1 cellular context compared by ENCODE assay signal in genomic region chr16:30775381-30776099, GRCh38.
A peak's percentile ranks its signal among the peaks of the same experiment; 100 is the strongest.
TF ChIP-seq lines count a peak whose summit lies in the region.

No MANE protein-coding gene starts in this region.

TF ChIP-seq in HepG2, 621 proteins besides CTCF, POLR2A, EP300 and RAD21 (continued from another document and continues in another):
- peak; percentile 92 for TF ChIP-seq SNAPC2 (CRISPR knock-in tag; IDR thresholded peaks at IDR 0.05)
- TF ChIP-seq SKI (IDR thresholded peaks at IDR 0.05; ENCODE audit: partially characterized antibody): no peak
- TF ChIP-seq MTF2 (CRISPR knock-in tag; IDR thresholded peaks at IDR 0.05; ENCODE audit: borderline replicate concordance): peak; percentile 95
- TF ChIP-seq ZNF879 (CRISPR knock-in tag; IDR thresholded peaks at IDR 0.05): peak; percentile 86; the same call in 1 of the 2 replicates
- peak; percentile 89 for TF ChIP-seq HOXA3 (CRISPR knock-in tag; IDR thresholded peaks at IDR 0.05)
- TF ChIP-seq ZBTB42 (CRISPR knock-in tag; IDR thresholded peaks at IDR 0.05): peak; percentile 83; the same call in 1 of the 2 replicates
- peak; percentile 83; the same call in 1 of the 2 replicates for TF ChIP-seq ZNF619 (CRISPR knock-in tag; IDR thresholded peaks at IDR 0.05)
- peak; percentile 66 for TF ChIP-seq ZNF331 (CRISPR knock-in tag; IDR thresholded peaks at IDR 0.05)
- no peak for TF ChIP-seq SNRNP70 (IDR thresholded peaks at IDR 0.05; ENCODE audit: low read depth, low read length)
- no peak for TF ChIP-seq ZNF737 (CRISPR knock-in tag; IDR thresholded peaks at IDR 0.05; ENCODE audit: borderline replicate concordance)
- TF ChIP-seq TARDBP (CRISPR knock-in tag; IDR thresholded peaks at IDR 0.05): peak; percentile 90
- TF ChIP-seq HNRNPL (IDR thresholded peaks at IDR 0.05; ENCODE audit: low read depth, low read length): 0 out of 2 replicates have a peak, but pooled peaks have one; percentile 28
- TF ChIP-seq SRY (CRISPR knock-in tag; IDR thresholded peaks at IDR 0.05): peak; percentile 98
- peak; percentile 80; the same call in 1 of the 2 replicates for TF ChIP-seq ZNF782 (CRISPR knock-in tag; IDR thresholded peaks at IDR 0.05; ENCODE audit: borderline replicate concordance)
- TF ChIP-seq ZNF335 (CRISPR knock-in tag; IDR thresholded peaks at IDR 0.05): peak; percentile 20; the same call in 1 of the 2 replicates
- 0 out of 2 replicates have a peak, but pooled peaks have one; percentile 26 for TF ChIP-seq JUND (CRISPR knock-in tag; IDR thresholded peaks at IDR 0.05)
- TF ChIP-seq ZKSCAN1 (IDR thresholded peaks at IDR 0.05; ENCODE audit: low read length): no peak
- peak; percentile 59 for TF ChIP-seq YEATS2 (CRISPR knock-in tag; IDR thresholded peaks at IDR 0.05; ENCODE audit: borderline replicate concordance)
- TF ChIP-seq CENPX (CRISPR knock-in tag; IDR thresholded peaks at IDR 0.05): no peak
- peak; percentile 25; the same call in 1 of the 2 replicates for TF ChIP-seq SOX5 (CRISPR knock-in tag; IDR thresholded peaks at IDR 0.05; ENCODE audit: borderline replicate concordance)
- TF ChIP-seq ZNF883 (CRISPR knock-in tag; IDR thresholded peaks at IDR 0.05; ENCODE audit: not compliant biosample characterization): peak; percentile 98
- no peak for TF ChIP-seq LCORL (IDR thresholded peaks at IDR 0.05)
- peak; percentile 97 for TF ChIP-seq LCORL (CRISPR knock-in tag; IDR thresholded peaks at IDR 0.05)
- no peak for TF ChIP-seq ZNF432 (CRISPR knock-in tag; IDR thresholded peaks at IDR 0.05; ENCODE audit: borderline replicate concordance)
- peak; percentile 97 for TF ChIP-seq ZNF326 (CRISPR knock-in tag; IDR thresholded peaks at IDR 0.05; ENCODE audit: borderline replicate concordance)
- TF ChIP-seq PHF8 (CRISPR knock-in tag; IDR thresholded peaks at IDR 0.05): peak; percentile 87
- 0 out of 2 replicates have a peak, but pooled peaks have one; percentile 22 for TF ChIP-seq GZF1 (CRISPR knock-in tag; IDR thresholded peaks at IDR 0.05)
- 0 out of 2 replicates have a peak, but pooled peaks have one; percentile 50 for TF ChIP-seq SMYD3 (CRISPR knock-in tag; IDR thresholded peaks at IDR 0.05)
- peak; percentile 54; the same call in 1 of the 2 replicates for TF ChIP-seq RXRB (CRISPR knock-in tag; IDR thresholded peaks at IDR 0.05; ENCODE audit: borderline replicate concordance)
- peak; percentile 51 for TF ChIP-seq PATZ1 (CRISPR knock-in tag; IDR thresholded peaks at IDR 0.05)
- no peak for TF ChIP-seq MAFG (CRISPR knock-in tag; IDR thresholded peaks at IDR 0.05)
- TF ChIP-seq ZNF260 (CRISPR knock-in tag; IDR thresholded peaks at IDR 0.05; ENCODE audit: borderline replicate concordance, low read depth): 0 out of 2 replicates have a peak, but pooled peaks have one; percentile 32
- no peak for TF ChIP-seq ZNF549 (CRISPR knock-in tag; IDR thresholded peaks at IDR 0.05)
- peak; percentile 69 for TF ChIP-seq ATF7 (IDR thresholded peaks at IDR 0.05)
- peak; percentile 21; the same call in 1 of the 2 replicates for TF ChIP-seq ATF7 (CRISPR knock-in tag; IDR thresholded peaks at IDR 0.05)
- TF ChIP-seq ARID4A (CRISPR knock-in tag; IDR thresholded peaks at IDR 0.05; ENCODE audit: borderline replicate concordance): peak; percentile 99
- peak; percentile 95 for TF ChIP-seq ZNF543 (CRISPR knock-in tag; IDR thresholded peaks at IDR 0.05)
- TF ChIP-seq REST (IDR thresholded peaks at IDR 0.05; ENCODE audit: borderline replicate concordance in 1 of 2, low read depth in 1 of 2, low read length in 2 of 2): peak in 1 of 2 experiments; percentile 22; a peak in 2 of 4 replicates
- TF ChIP-seq SNAPC5 (CRISPR knock-in tag; IDR thresholded peaks at IDR 0.05; ENCODE audit: borderline replicate concordance): peak; percentile 77; the same call in 1 of the 2 replicates
- TF ChIP-seq HDAC2 (CRISPR knock-in tag; IDR thresholded peaks at IDR 0.05): peak; percentile 68
- peak; percentile 86; the same call in 1 of the 2 replicates for TF ChIP-seq ZNF180 (CRISPR knock-in tag; IDR thresholded peaks at IDR 0.05; ENCODE audit: borderline replicate concordance, low read depth)
- TF ChIP-seq EZH2 (conservative IDR thresholded peaks at IDR 0.05; ENCODE audit: low read depth, low read length): no peak
- peak; percentile 97 for TF ChIP-seq EED (CRISPR knock-in tag; IDR thresholded peaks at IDR 0.05)
- no peak for TF ChIP-seq ATAD3A (CRISPR knock-in tag; IDR thresholded peaks at IDR 0.05)
- TF ChIP-seq MAZ (IDR thresholded peaks at IDR 0.05; ENCODE audit: borderline replicate concordance, low read depth, low read length): no peak
- peak; percentile 81 for TF ChIP-seq MAZ (CRISPR knock-in tag; IDR thresholded peaks at IDR 0.05; ENCODE audit: low read depth)
- peak; percentile 18 for TF ChIP-seq PRDM10 (CRISPR knock-in tag; IDR thresholded peaks at IDR 0.05; ENCODE audit: low read depth)
- peak; percentile 10; the same call in 1 of the 2 replicates for TF ChIP-seq FUBP1 (CRISPR knock-in tag; IDR thresholded peaks at IDR 0.05; ENCODE audit: borderline replicate concordance)
- no peak for TF ChIP-seq ZMAT5 (CRISPR knock-in tag; IDR thresholded peaks at IDR 0.05; ENCODE audit: borderline replicate concordance, low read depth)
- TF ChIP-seq PHF5A (CRISPR knock-in tag; IDR thresholded peaks at IDR 0.05; ENCODE audit: low read depth, unreplicated experiment): no peak
- TF ChIP-seq U2AF1 (optimal IDR thresholded peaks at IDR 0.05; ENCODE audit: low read depth, low read length): no peak
- peak; percentile 39; the same call in 1 of the 2 replicates for TF ChIP-seq ZNF329 (CRISPR knock-in tag; IDR thresholded peaks at IDR 0.05; ENCODE audit: low read depth)
- peak; percentile 86; the same call in 1 of the 2 replicates for TF ChIP-seq U2AF2 (IDR thresholded peaks at IDR 0.05; ENCODE audit: low read depth, low read length)
- TF ChIP-seq PRPF4 (IDR thresholded peaks at IDR 0.05; ENCODE audit: low read depth, low read length, poor library complexity, severe bottlenecking): no peak
- peak; percentile 70 for TF ChIP-seq ZNF792 (CRISPR knock-in tag; IDR thresholded peaks at IDR 0.05)
- peak; percentile 64; the same call in 1 of the 2 replicates for TF ChIP-seq ZIK1 (CRISPR knock-in tag; IDR thresholded peaks at IDR 0.05; ENCODE audit: borderline replicate concordance, low read depth)
- no peak for TF ChIP-seq MAFF (IDR thresholded peaks at IDR 0.05; ENCODE audit: low read depth, low read length)
